Comparison of ENCODE assay signal across 17 cellular contexts in genomic region chr9:129428890-129429577, GRCh38.
"Had no signal": no experiment of that assay in that cellular context is flagged by ENCODE, and none has a peak within 500 bp of the region (broad histone marks: within the 10 kb centered on the region; RNA-seq: fewer than 3 reads in every experiment).

No MANE protein-coding gene starts in this region.

- H3K4me3 Mint-ChIP-seq: activated naive CD4-positive, alpha-beta T cell treated with anti-CD3 and anti-CD28 coated beads for 36 hours; naive thymus-derived CD4-positive, alpha-beta T cell; stimulated activated naive B cell treated with anti-CD40 and anti-IgM and Interleukin-4, amounts not matched to agents 10 μg/mL and 1 μg/mL and 100 μg/mL, for 72 hours had no signal

- H3K36me3 Mint-ChIP-seq: naive thymus-derived CD4-positive, alpha-beta T cell; stimulated activated naive B cell treated with anti-CD40 and anti-IgM and Interleukin-4, amounts not matched to agents 10 μg/mL and 1 μg/mL and 100 μg/mL, for 72 hours had no signal

- H3K4me3 ChIP-seq: dorsolateral prefrontal cortex, gastroesophageal sphincter, mucosa of descending colon, right atrium auricular region, skin epidermis, tibial artery had no signal

- H3K36me3 ChIP-seq: gastroesophageal sphincter, right atrium auricular region, tibial artery had no signal

- H3K27me3 ChIP-seq: dorsolateral prefrontal cortex, gastroesophageal sphincter, right atrium auricular region, tibial artery had no signal

- H3K9me3 Mint-ChIP-seq: activated naive CD4-positive, alpha-beta T cell treated with anti-CD3 and anti-CD28 coated beads for 36 hours; activated T-helper 2 cell treated with anti-CD3 and anti-CD28 coated beads, Interferon-gamma antibody, Interleukin-2, Interleukin-4, amounts not matched to agents 10 μg/mL and 5 μg/mL and 100 μg/mL, durations not matched to agents 14 hours and 24 hours and 36 hours; naive thymus-derived CD4-positive, alpha-beta T cell had no signal

- DNase-seq: activated CD4-positive, alpha-beta T cell treated with anti-CD3 and anti-CD28 coated beads for 1 hour; activated CD4-positive, alpha-beta T cell treated with anti-CD3 and anti-CD28 coated beads, Interleukin-2, amount 50 U/mL, for 4 hours; activated naive CD4-positive, alpha-beta T cell treated with anti-CD3 and anti-CD28 coated beads for 36 hours; activated T-cell treated with anti-CD3 and anti-CD28 coated beads for 4 hours; dorsolateral prefrontal cortex; erythroblast; mucosa of descending colon; naive thymus-derived CD4-positive, alpha-beta T cell; stimulated activated CD4-positive, alpha-beta T cell treated with anti-CD3 and anti-CD28 coated beads, Interleukin-15, amount 100 ng/mL, for 24 hours; stimulated activated CD4-positive, alpha-beta T cell treated with anti-CD3 and anti-CD28 coated beads, Interleukin-4, amount 100 ng/mL, for 1 hour; stimulated activated naive B cell treated with anti-CD40 and anti-IgM and Interleukin-4, amounts not matched to agents 10 μg/mL and 1 μg/mL and 100 μg/mL, for 72 hours; T-helper 2 cell; tibial artery had no signal

- H3K27ac ChIP-seq: gastroesophageal sphincter, right atrium auricular region, skin epidermis, tibial artery had no signal

- H3K9me3 ChIP-seq: gastroesophageal sphincter, mucosa of descending colon, right atrium auricular region, tibial artery had no signal

- H3K27ac Mint-ChIP-seq: activated naive CD4-positive, alpha-beta T cell treated with anti-CD3 and anti-CD28 coated beads for 36 hours; activated T-helper 2 cell treated with anti-CD3 and anti-CD28 coated beads, Interferon-gamma antibody, Interleukin-2, Interleukin-4, amounts not matched to agents 10 μg/mL and 5 μg/mL and 100 μg/mL, durations not matched to agents 14 hours and 24 hours and 36 hours; stimulated activated naive B cell treated with anti-CD40 and anti-IgM and Interleukin-4, amounts not matched to agents 10 μg/mL and 1 μg/mL and 100 μg/mL, for 72 hours had no signal

- H3K4me1 ChIP-seq: right atrium auricular region had no signal
